Comparison of ENCODE assay signal across 26 cellular contexts in the genomic region with DNA sequence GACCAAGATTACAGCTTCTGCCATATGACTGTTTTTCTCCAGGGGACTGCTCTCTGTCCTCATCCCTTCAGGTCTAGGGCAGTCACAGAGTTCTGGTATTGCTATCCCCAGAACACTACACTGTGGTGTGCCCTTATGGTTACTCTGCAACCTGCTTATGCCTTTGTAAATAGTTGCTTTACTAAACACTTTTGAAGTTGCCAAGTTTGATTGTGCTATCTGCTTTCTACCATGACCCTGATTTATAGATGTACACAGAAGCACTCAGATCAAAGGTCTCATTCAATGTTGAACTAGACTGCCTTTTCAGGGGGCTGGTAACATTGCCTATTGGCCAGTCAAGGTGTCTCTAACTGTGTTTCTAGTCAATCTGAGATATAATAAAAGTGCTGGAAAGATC.
"Had no signal": no experiment of that assay in that cellular context is flagged by ENCODE, and none has a peak within 500 bp of the region (broad histone marks: within the 10 kb centered on the region; RNA-seq: fewer than 3 reads in every experiment).

No MANE protein-coding gene starts in this region.

- H3K4me3 ChIP-seq: coronary artery, dorsolateral prefrontal cortex had no signal

- H3K27ac ChIP-seq: brain microvascular endothelial cell, coronary artery, dorsolateral prefrontal cortex, WERI-Rb-1 had no signal

- DNase-seq: activated B cell treated with CpG ODN at 0.5 μM for 24 hours; activated CD4-positive, alpha-beta T cell treated with anti-CD3 and anti-CD28 coated beads for 48 hours; activated CD4-positive, alpha-beta T cell treated with anti-CD3 and anti-CD28 coated beads, Interleukin-2, amount 50 U/mL, for 1 hour; activated CD4-positive, alpha-beta T cell treated with anti-CD3 and anti-CD28 coated beads, Interleukin-2, amount 50 U/mL, for 48 hours; activated CD8-positive, alpha-beta memory T cell treated with anti-CD3 and anti-CD28 coated beads for 24 hours; activated CD8-positive, alpha-beta T cell treated with anti-CD3 and anti-CD28 coated beads for 36 hours; activated effector memory CD4-positive, alpha-beta T cell treated with Interleukin-2 at 50 U/mL for 16 hours; activated gamma-delta T cell treated with Interleukin-2 at 50 U/mL for 16 hours; activated naive CD4-positive, alpha-beta T cell treated with anti-CD3 and anti-CD28 coated beads, Interleukin-2, amount 50 U/mL, for 16 hours; activated naive CD4-positive, alpha-beta T cell treated with Interleukin-2 at 50 U/mL for 16 hours; activated T-cell treated with anti-CD3 and anti-CD28 coated beads, Interleukin-2, amount 50 U/mL, for 4 hours; amniotic stem cell; anterior cingulate cortex; brain microvascular endothelial cell; dorsolateral prefrontal cortex; effector memory CD4-positive, alpha-beta T cell; endodermal cell; foreskin fibroblast; T-helper 1 cell; T-helper 17 cell; T1000; WERI-Rb-1 had no signal

- ATAC-seq: activated CD4-positive, CD25-positive, alpha-beta regulatory T cell treated with anti-CD3 and anti-CD28 coated beads, Interleukin-2, amount 50 U/mL, for 24 hours; activated CD8-positive, alpha-beta T cell treated with anti-CD3 and anti-CD28 coated beads for 36 hours; activated T-cell treated with anti-CD3 and anti-CD28 coated beads, Interleukin-2, amount 50 U/mL, for 4 hours; activated T-helper 17 cell treated with anti-CD3 and anti-CD28 coated beads, Interleukin-2, amount 50 U/mL, for 72 hours; esophagus mucosa; T-helper 17 cell had no signal

- H3K27me3 ChIP-seq: brain microvascular endothelial cell had no signal

- H3K36me3 ChIP-seq: brain microvascular endothelial cell, WERI-Rb-1 had no signal
